In genomic region chr3:173699353-173699752, GRCh38 we compare ENCODE assay signal across 26 cellular contexts.
"Had no signal": no experiment of that assay in that cellular context is flagged by ENCODE, and none has a peak within 500 bp of the region (broad histone marks: within the 10 kb centered on the region; RNA-seq: fewer than 3 reads in every experiment).

No MANE protein-coding gene starts in this region.

- H3K4me3 Mint-ChIP-seq: activated T-cell treated with anti-CD3 and anti-CD28 coated beads, Interleukin-2, amount 50 U/mL, for 24 hours; activated T-helper 17 cell treated with anti-CD3 and anti-CD28 coated beads, Interleukin-2, amount 50 U/mL, for 72 hours; central memory CD8-positive, alpha-beta T cell; effector memory CD8-positive, alpha-beta T cell; natural killer cell had no signal

- H3K79me2 ChIP-seq: parathyroid adenoma had no signal

- FAIRE-seq: colon had no signal

- H3K27ac Mint-ChIP-seq: activated naive CD4-positive, alpha-beta T cell treated with anti-CD3 and anti-CD28 coated beads, Interleukin-2, amount 50 U/mL, for 72 hours; activated T-cell treated with anti-CD3 and anti-CD28 coated beads, Interleukin-2, amount 50 U/mL, for 24 hours; activated T-helper 17 cell treated with anti-CD3 and anti-CD28 coated beads, Interleukin-2, amount 50 U/mL, for 72 hours; effector memory CD8-positive, alpha-beta T cell; natural killer cell had no signal

- H3K9ac ChIP-seq: parathyroid adenoma had no signal

- H3K4me1 Mint-ChIP-seq: activated T-helper 17 cell treated with anti-CD3 and anti-CD28 coated beads, Interleukin-2, amount 50 U/mL, for 72 hours; central memory CD8-positive, alpha-beta T cell; natural killer cell had no signal

- H3K27me3 Mint-ChIP-seq: activated T-cell treated with anti-CD3 and anti-CD28 coated beads, Interleukin-2, amount 50 U/mL, for 24 hours; activated T-helper 17 cell treated with anti-CD3 and anti-CD28 coated beads, Interleukin-2, amount 50 U/mL, for 72 hours; central memory CD8-positive, alpha-beta T cell; effector memory CD8-positive, alpha-beta T cell had no signal

- H3K27ac ChIP-seq: ascending aorta, dorsolateral prefrontal cortex, esophagus squamous epithelium, gastrocnemius medialis, parathyroid adenoma, right lobe of liver, testis, vagina had no signal

- H3K36me3 Mint-ChIP-seq: activated naive CD4-positive, alpha-beta T cell treated with anti-CD3 and anti-CD28 coated beads, Interleukin-2, amount 50 U/mL, for 72 hours; natural killer cell had no signal

- H3K4me1 ChIP-seq: ascending aorta, esophagus squamous epithelium, gastrocnemius medialis, parathyroid adenoma, right lobe of liver, testis, vagina had no signal

- H3K9me3 ChIP-seq: gastrocnemius medialis, right lobe of liver, testis, vagina had no signal

- H2AFZ ChIP-seq: parathyroid adenoma had no signal

- H3K4me2 ChIP-seq: smooth muscle cell had no signal

- DNase-seq: activated CD4-positive, alpha-beta T cell treated with anti-CD3 and anti-CD28 coated beads, Interleukin-2, amount 50 U/mL, for 4 hours; activated CD8-positive, alpha-beta memory T cell treated with anti-CD3 and anti-CD28 coated beads for 24 hours; activated CD8-positive, alpha-beta memory T cell treated with anti-CD3 and anti-CD28 coated beads, Interleukin-2, amount 50 U/mL, for 4 hours; activated T-cell treated with anti-CD3 and anti-CD28 coated beads, Interleukin-2, amount 50 U/mL, for 24 hours; dorsolateral prefrontal cortex; effector memory CD8-positive, alpha-beta T cell; esophagus squamous epithelium; gastrocnemius medialis; hypothalamus; left ventricle myocardium superior; mammary epithelial cell; midbrain; natural killer cell; right lobe of liver; stimulated activated CD4-positive, alpha-beta T cell treated with anti-CD3 and anti-CD28 coated beads, Interleukin-15, amount 100 ng/mL, for 24 hours; stimulated activated naive CD4-positive, alpha-beta T cell; T-helper 1 cell; testis had no signal

- H3K27me3 ChIP-seq: ascending aorta, dorsolateral prefrontal cortex, esophagus squamous epithelium, gastrocnemius medialis, right lobe of liver, testis, vagina had no signal

- H3K4me3 ChIP-seq: ascending aorta, dorsolateral prefrontal cortex, esophagus squamous epithelium, gastrocnemius medialis, right lobe of liver, smooth muscle cell, testis, vagina had no signal

- ATAC-seq: activated naive CD4-positive, alpha-beta T cell treated with anti-CD3 and anti-CD28 coated beads, Interleukin-2, amount 50 U/mL, for 72 hours; activated T-helper 17 cell treated with anti-CD3 and anti-CD28 coated beads, Interleukin-2, amount 50 U/mL, for 72 hours; effector memory CD8-positive, alpha-beta T cell; gastrocnemius medialis; left ventricle myocardium superior; natural killer cell; right lobe of liver had no signal

- H3K36me3 ChIP-seq: ascending aorta, esophagus squamous epithelium, gastrocnemius medialis, right lobe of liver, vagina had no signal
